ENCODE assay signal across 9 cellular contexts in the genomic region with DNA sequence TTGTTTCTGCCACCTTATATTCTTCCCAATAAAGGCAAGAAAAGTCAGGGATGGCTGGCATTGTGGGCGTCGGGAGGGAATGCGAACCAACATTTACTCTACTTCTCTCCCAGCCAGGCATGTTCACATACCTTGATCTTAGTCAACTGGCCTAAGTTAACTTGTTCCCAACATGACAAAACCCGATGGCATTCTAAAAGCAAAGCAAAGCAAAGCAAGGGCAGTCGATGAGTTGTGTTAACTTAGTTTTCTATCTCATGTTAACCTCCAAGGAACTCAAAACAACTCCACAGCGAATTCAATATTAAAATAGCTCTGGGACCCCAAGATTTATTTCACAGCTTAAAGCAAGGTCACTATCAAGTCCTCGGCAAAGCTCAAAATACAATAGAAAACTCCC. TPM values are rescaled to one million over a fixed set of nuclear protein-coding genes. Genes with fewer than 3 reads are reported as not detected.
DNase-seq lines count a peak whose midpoint lies in the region; ATAC-seq and TF ChIP-seq lines count a peak whose summit lies in the region.
"Had no signal": no experiment of that assay in that cellular context is flagged by ENCODE, and none has a peak within 500 bp of the region (broad histone marks: within the 10 kb centered on the region; RNA-seq: fewer than 3 reads in every experiment).

No MANE protein-coding gene starts in this region.

- H3K36me3 ChIP-seq in kidney epithelial cell (ENCODE audit: control insufficient read depth, insufficient read depth, low read length), result no peaks in the 10 kb centered on the region
- no peaks in the 10 kb centered on the region for H3K36me3 ChIP-seq in thoracic aorta

- no peaks in the 10 kb centered on the region for H3K9me3 Mint-ChIP-seq in activated CD8-positive, alpha-beta memory T cell treated with anti-CD3 and anti-CD28 coated beads, Interleukin-2, amount 10 ng/mL, durations not matched to agents 7 days and 5 days (ENCODE audit: low read depth)
- no peaks in the 10 kb centered on the region for H3K9me3 Mint-ChIP-seq in activated T-helper 2 cell treated with anti-CD3 and anti-CD28 coated beads, Interferon-gamma antibody, Interleukin-2, Interleukin-4, amounts not matched to agents 10 μg/mL and 5 μg/mL and 100 μg/mL, durations not matched to agents 14 hours and 24 hours and 36 hours

- CTCF ChIA-PET in activated CD8-positive, alpha-beta memory T cell treated with anti-CD3 and anti-CD28 coated beads, Interleukin-2, amount 10 ng/mL, durations not matched to agents 7 days and 5 days (lab: Charles Lee), result no interaction called here

- peak overlapping the region; percentile 94 for H3K4me3 Mint-ChIP-seq in activated CD8-positive, alpha-beta memory T cell treated with anti-CD3 and anti-CD28 coated beads, Interleukin-2, amount 10 ng/mL, durations not matched to agents 7 days and 5 days
- H3K4me3 Mint-ChIP-seq in activated T-helper 2 cell treated with anti-CD3 and anti-CD28 coated beads, Interferon-gamma antibody, Interleukin-2, Interleukin-4, amounts not matched to agents 10 μg/mL and 5 μg/mL and 100 μg/mL, durations not matched to agents 14 hours and 24 hours and 36 hours (ENCODE audit: low read depth), result peak overlapping the region; percentile 90

- H3K27ac Mint-ChIP-seq in activated CD8-positive, alpha-beta memory T cell treated with anti-CD3 and anti-CD28 coated beads, Interleukin-2, amount 10 ng/mL, durations not matched to agents 7 days and 5 days, result no peak overlapping the region
- peak overlapping the region; percentile 89 for H3K27ac Mint-ChIP-seq in activated T-helper 2 cell treated with anti-CD3 and anti-CD28 coated beads, Interferon-gamma antibody, Interleukin-2, Interleukin-4, amounts not matched to agents 10 μg/mL and 5 μg/mL and 100 μg/mL, durations not matched to agents 14 hours and 24 hours and 36 hours

- H3K4me1 ChIP-seq in thoracic aorta (ENCODE audit: control insufficient read depth in 1 of 2, low read depth in 2 of 2), result peaks cover 37 to 51% of the 10 kb centered on the region in 2 donors

- TF ChIP-seq CTCF in kidney epithelial cell (IDR thresholded peaks at IDR 0.05; ENCODE audit: insufficient read depth, low read length, poor library complexity, severe bottlenecking) (no peak), thoracic aorta (IDR thresholded peaks at IDR 0.05) (no peak)

- ATAC-seq in activated CD8-positive, alpha-beta memory T cell treated with anti-CD3 and anti-CD28 coated beads, Interleukin-2, amount 10 ng/mL, durations not matched to agents 7 days and 5 days, result no peak
- ATAC-seq in thoracic aorta (ENCODE audit: insufficient number of reproducible peaks, low FRiP score, low read depth), result no peak
- no peak for ATAC-seq in GM21423 (IDR thresholded peaks at IDR 0.05; ENCODE audit: unreplicated experiment)

- H3K27ac ChIP-seq in thoracic aorta, result no peak overlapping the region

- H3K27me3 ChIP-seq in kidney epithelial cell (ENCODE audit: control insufficient read depth, insufficient read depth, low read length) (no peaks in the 10 kb centered on the region), thoracic aorta (replicated peaks; ENCODE audit: insufficient read depth) (no peaks in the 10 kb centered on the region)

- no peaks in the 10 kb centered on the region for H3K9me3 ChIP-seq in thoracic aorta

- H3K4me3 ChIP-seq in kidney epithelial cell (ENCODE audit: low read depth, low read length), result peak overlapping the region; percentile 83
- peak overlapping the region; percentile 99 for H3K4me3 ChIP-seq in thoracic aorta

- H3K36me3 Mint-ChIP-seq in activated CD8-positive, alpha-beta memory T cell treated with anti-CD3 and anti-CD28 coated beads, Interleukin-2, amount 10 ng/mL, durations not matched to agents 7 days and 5 days, result peaks cover 14% of the 10 kb centered on the region
- peaks cover 31% of the 10 kb centered on the region for H3K36me3 Mint-ChIP-seq in activated T-helper 2 cell treated with anti-CD3 and anti-CD28 coated beads, Interferon-gamma antibody, Interleukin-2, Interleukin-4, amounts not matched to agents 10 μg/mL and 5 μg/mL and 100 μg/mL, durations not matched to agents 14 hours and 24 hours and 36 hours (ENCODE audit: low read depth)

- no peaks in the 10 kb centered on the region for H3K27me3 Mint-ChIP-seq in activated CD8-positive, alpha-beta memory T cell treated with anti-CD3 and anti-CD28 coated beads, Interleukin-2, amount 10 ng/mL, durations not matched to agents 7 days and 5 days
- no peaks in the 10 kb centered on the region for H3K27me3 Mint-ChIP-seq in activated T-helper 2 cell treated with anti-CD3 and anti-CD28 coated beads, Interferon-gamma antibody, Interleukin-2, Interleukin-4, amounts not matched to agents 10 μg/mL and 5 μg/mL and 100 μg/mL, durations not matched to agents 14 hours and 24 hours and 36 hours (ENCODE audit: low read depth)

- H3K4me1 Mint-ChIP-seq in activated CD8-positive, alpha-beta memory T cell treated with anti-CD3 and anti-CD28 coated beads, Interleukin-2, amount 10 ng/mL, durations not matched to agents 7 days and 5 days, result peaks cover 50% of the 10 kb centered on the region
- peaks cover 45% of the 10 kb centered on the region for H3K4me1 Mint-ChIP-seq in activated T-helper 2 cell treated with anti-CD3 and anti-CD28 coated beads, Interferon-gamma antibody, Interleukin-2, Interleukin-4, amounts not matched to agents 10 μg/mL and 5 μg/mL and 100 μg/mL, durations not matched to agents 14 hours and 24 hours and 36 hours (ENCODE audit: low read depth)

- intact Hi-C loops in activated T-helper 2 cell treated with anti-CD3 and anti-CD28 coated beads, Interferon-gamma antibody, Interleukin-2, Interleukin-4, amounts not matched to agents 10 μg/mL and 5 μg/mL and 100 μg/mL, durations not matched to agents 14 hours and 24 hours and 36 hours (cut with micrococcal nuclease), result loop anchor here (10.0 kb wide), 2 partner anchors 300 to 340 kb away; no protein-coding TSS in a partner anchor

- DNase-seq in activated CD8-positive, alpha-beta memory T cell treated with anti-CD3 and anti-CD28 coated beads, Interleukin-2, amount 10 ng/mL, durations not matched to agents 7 days and 5 days, result no peak
- DNase-seq in activated CD8-positive, alpha-beta memory T cell treated with anti-CD3 and anti-CD28 coated beads, Interleukin-2, amount 50 U/mL, for 48 hours, result no peak
- DNase-seq in activated T-helper 2 cell treated with anti-CD3 and anti-CD28 coated beads, Interferon-gamma antibody, Interleukin-2, Interleukin-4, amounts not matched to agents 10 μg/mL and 5 μg/mL and 100 μg/mL, durations not matched to agents 14 hours and 24 hours and 36 hours (ENCODE audit: low spot score), result no peak
- DNase-seq in kidney epithelial cell (ENCODE audit: low read depth) (no peak), thoracic aorta (ENCODE audit: low spot score) (no peak), NCI-H187 (lab: John Stamatoyannopoulos, UW) (no peak)
- no peak for DNase-seq in NK-92 treated with Interleukin-12 subunit alpha and Interleukin-12 subunit beta, amount 100 ng/mL, for 24 hours (lab: John Stamatoyannopoulos, UW)
- DNase-seq: effector CD8-positive, alpha-beta T cell had no signal

RNA-seq across cellular contexts. Expression of a gene that starts 1.2 kb away (rescaled TPM):
- total RNA-seq in activated CD8-positive, alpha-beta memory T cell treated with anti-CD3 and anti-CD28 coated beads, Interleukin-2, amount 10 ng/mL, durations not matched to agents 7 days and 5 days, result 10 to 100 TPM; 47.0 to 51.5 TPM
- 60.4 and 67.1 TPM in 2 replicates for total RNA-seq in activated T-helper 2 cell treated with anti-CD3 and anti-CD28 coated beads, Interferon-gamma antibody, Interleukin-2, Interleukin-4, amounts not matched to agents 10 μg/mL and 5 μg/mL and 100 μg/mL, durations not matched to agents 14 hours and 24 hours and 36 hours
- 41.3 and 55.7 TPM in 2 replicates for total RNA-seq in kidney epithelial cell
- 10 to 100 TPM; 40.1 to 84.6 TPM for total RNA-seq in thoracic aorta
